Comparison of ENCODE assay signal across 20 cellular contexts in the genomic region with DNA sequence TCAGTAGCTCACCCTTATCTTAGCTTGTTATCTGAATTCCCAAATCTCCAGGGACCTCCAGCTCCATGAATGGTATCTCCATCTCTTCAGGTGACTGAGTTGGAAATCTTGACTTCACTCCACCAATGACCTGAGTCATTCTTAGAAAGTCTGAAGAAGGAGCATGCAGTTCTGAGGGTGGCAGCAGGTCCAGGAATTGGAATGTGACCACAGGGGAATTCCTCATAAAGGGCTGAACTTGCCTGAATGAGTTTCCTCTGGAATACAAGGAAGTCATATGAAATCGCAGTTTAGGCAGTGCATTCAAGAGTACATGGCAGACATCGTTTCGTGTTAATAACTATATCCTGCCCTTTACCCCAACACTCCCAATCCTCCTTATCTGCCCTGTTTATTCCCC. TPM values are rescaled to one million over a fixed set of nuclear protein-coding genes. Genes with fewer than 3 reads are reported as not detected.
"Had no signal": no experiment of that assay in that cellular context is flagged by ENCODE, and none has a peak within 500 bp of the region (broad histone marks: within the 10 kb centered on the region; RNA-seq: fewer than 3 reads in every experiment).

No MANE protein-coding gene starts in this region.

- H3K27ac Mint-ChIP-seq: activated CD4-positive, alpha-beta memory T cell treated with anti-CD3 and anti-CD28 coated beads, Interleukin-2, amount 10 ng/mL, durations not matched to agents 7 days and 5 days; activated naive CD4-positive, alpha-beta T cell treated with anti-CD3 and anti-CD28 coated beads, Interleukin-2, amount 50 U/mL, for 24 hours; activated T-cell treated with anti-CD3 and anti-CD28 coated beads, Interleukin-2, amount 50 U/mL, for 24 hours; brain; memory B cell; naive thymus-derived CD4-positive, alpha-beta T cell had no signal

- H3K9me3 ChIP-seq: gastroesophageal sphincter, left ventricle myocardium inferior, mucosa of descending colon, pancreas had no signal

- H3K27me3 ChIP-seq: pancreas had no signal

- H3K36me3 ChIP-seq: gastroesophageal sphincter, left ventricle myocardium inferior, pancreas had no signal

- H3K4me3 Mint-ChIP-seq: activated CD4-positive, alpha-beta memory T cell treated with anti-CD3 and anti-CD28 coated beads, Interleukin-2, amount 10 ng/mL, durations not matched to agents 7 days and 5 days; activated naive CD4-positive, alpha-beta T cell treated with anti-CD3 and anti-CD28 coated beads, Interleukin-2, amount 50 U/mL, for 24 hours; activated T-cell treated with anti-CD3 and anti-CD28 coated beads, Interleukin-2, amount 50 U/mL, for 24 hours; brain; central memory CD8-positive, alpha-beta T cell; memory B cell; naive thymus-derived CD4-positive, alpha-beta T cell had no signal

- ATAC-seq: gastroesophageal sphincter; mucosa of descending colon; naive thymus-derived CD4-positive, alpha-beta T cell had no signal

- H3K27me3 Mint-ChIP-seq: activated naive CD4-positive, alpha-beta T cell treated with anti-CD3 and anti-CD28 coated beads, Interleukin-2, amount 50 U/mL, for 24 hours had no signal

- H3K4me1 Mint-ChIP-seq: activated CD4-positive, alpha-beta memory T cell treated with anti-CD3 and anti-CD28 coated beads, Interleukin-2, amount 10 ng/mL, durations not matched to agents 7 days and 5 days; activated naive CD4-positive, alpha-beta T cell treated with anti-CD3 and anti-CD28 coated beads, Interleukin-2, amount 50 U/mL, for 24 hours; brain; central memory CD8-positive, alpha-beta T cell had no signal

- H3K27ac ChIP-seq: epithelial cell of prostate, gastroesophageal sphincter, left ventricle myocardium inferior, pancreas had no signal

- H3K4me1 ChIP-seq: left ventricle myocardium inferior, pancreas had no signal

- H3K36me3 Mint-ChIP-seq: activated naive CD4-positive, alpha-beta T cell treated with anti-CD3 and anti-CD28 coated beads, Interleukin-2, amount 50 U/mL, for 24 hours; brain; memory B cell; naive thymus-derived CD4-positive, alpha-beta T cell had no signal

- DNase-seq: activated CD4-positive, alpha-beta memory T cell treated with anti-CD3 and anti-CD28 coated beads, Interleukin-2, amount 10 ng/mL, durations not matched to agents 7 days and 5 days; activated CD4-positive, alpha-beta T cell treated with anti-CD3 and anti-CD28 coated beads for 4 hours; activated effector memory CD4-positive, alpha-beta T cell treated with anti-CD3 and anti-CD28 coated beads, Interleukin-2, amount 50 U/mL, for 16 hours; activated T-cell treated with anti-CD3 and anti-CD28 coated beads, Interleukin-2, amount 50 U/mL, for 24 hours; amniotic stem cell; effector CD8-positive, alpha-beta T cell; left ventricle myocardium inferior; mucosa of descending colon; naive thymus-derived CD4-positive, alpha-beta T cell; pancreas; stimulated activated CD4-positive, alpha-beta T cell treated with anti-CD3 and anti-CD28 coated beads, Interleukin-12 subunit alpha, Interleukin-12 subunit beta, amount 100 ng/mL, for 4 hours; stimulated activated CD4-positive, alpha-beta T cell treated with anti-CD3 and anti-CD28 coated beads, Interleukin-2, amount 100 ng/mL, for 24 hours; T-helper 2 cell had no signal

- H3K4me3 ChIP-seq: gastroesophageal sphincter, left ventricle myocardium inferior, mucosa of descending colon, pancreas had no signal

- H3K9me3 Mint-ChIP-seq: activated CD4-positive, alpha-beta memory T cell treated with anti-CD3 and anti-CD28 coated beads, Interleukin-2, amount 10 ng/mL, durations not matched to agents 7 days and 5 days; activated naive CD4-positive, alpha-beta T cell treated with anti-CD3 and anti-CD28 coated beads, Interleukin-2, amount 50 U/mL, for 24 hours; activated T-cell treated with anti-CD3 and anti-CD28 coated beads, Interleukin-2, amount 50 U/mL, for 24 hours; brain; central memory CD8-positive, alpha-beta T cell; memory B cell; naive thymus-derived CD4-positive, alpha-beta T cell had no signal

RNA-seq across cellular contexts. Expression of a gene that starts 12.5 kb away (rescaled TPM):
- total RNA-seq: activated CD4-positive, alpha-beta memory T cell treated with anti-CD3 and anti-CD28 coated beads, Interleukin-2, amount 10 ng/mL, durations not matched to agents 7 days and 5 days; gastroesophageal sphincter; left ventricle myocardium inferior; naive thymus-derived CD4-positive, alpha-beta T cell; urinary bladder had no signal

RNA-seq across cellular contexts. Expression of a gene that starts 24.0 kb away (rescaled TPM):
- total RNA-seq: activated CD4-positive, alpha-beta memory T cell treated with anti-CD3 and anti-CD28 coated beads, Interleukin-2, amount 10 ng/mL, durations not matched to agents 7 days and 5 days; gastroesophageal sphincter; left ventricle myocardium inferior; naive thymus-derived CD4-positive, alpha-beta T cell; urinary bladder had no signal
